ENCODE assay signal across 8 cellular contexts in the genomic region with DNA sequence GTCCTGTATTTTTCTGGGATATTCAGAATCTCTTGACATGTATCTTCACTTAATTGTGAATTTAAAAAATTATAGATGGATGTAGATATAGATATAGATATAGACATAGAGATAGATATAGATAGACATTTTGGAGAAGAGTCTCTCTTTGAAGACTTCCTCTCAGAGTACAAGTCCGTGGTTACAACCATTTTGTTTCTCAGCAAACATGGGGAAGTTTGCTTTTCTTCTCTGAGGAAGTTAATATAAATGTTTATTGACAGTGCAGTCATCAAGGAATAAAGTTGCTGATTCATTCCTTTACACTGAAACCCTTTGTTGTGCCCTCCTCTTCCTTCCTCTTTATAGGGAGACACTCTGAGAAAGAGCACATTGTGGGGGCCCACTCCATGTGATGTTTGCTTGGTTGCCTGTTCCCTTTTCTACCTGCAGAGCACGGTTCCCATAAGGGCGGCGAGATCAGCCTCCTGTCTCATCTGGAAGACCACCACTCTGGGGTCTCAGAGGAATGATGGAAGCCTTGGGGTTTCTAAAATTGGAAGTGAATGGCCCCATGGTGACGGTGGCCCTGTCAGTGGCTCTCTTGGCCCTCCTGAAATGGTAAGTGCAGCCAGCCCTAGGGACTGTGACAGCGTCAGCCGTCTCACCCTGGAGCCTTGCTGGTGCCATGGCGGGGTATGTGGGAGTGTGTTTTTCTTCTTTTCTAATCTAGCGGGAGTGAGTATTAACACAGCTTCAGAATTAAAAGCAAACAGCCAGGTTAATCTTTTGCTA. TPM values are rescaled to one million over a fixed set of nuclear protein-coding genes. Genes with fewer than 3 reads are reported as not detected.
A peak's percentile ranks its signal among the peaks of the same experiment; 100 is the strongest.
DNase-seq lines count a peak whose midpoint lies in the region; ATAC-seq and TF ChIP-seq lines count a peak whose summit lies in the region.

A gene (plus strand): TSS at position 385 of the 774 bp plus-strand sequence. CDS start 127 bp downstream, at position 512.

- peak within 1 kb of the TSS; percentile 66 for H3K27ac Mint-ChIP-seq in activated CD8-positive, alpha-beta memory T cell treated with anti-CD3 and anti-CD28 coated beads, Interleukin-2, amount 10 ng/mL, durations not matched to agents 7 days and 5 days
- H3K27ac Mint-ChIP-seq in activated naive CD8-positive, alpha-beta T cell treated with anti-CD3 and anti-CD28 coated beads, Interleukin-2, amount 10 ng/mL, durations not matched to agents 7 days and 5 days = peak within 1 kb of the TSS; percentile 51

- TF ChIP-seq EP300 in transverse colon (IDR thresholded peaks at IDR 0.05; ENCODE audit: low read depth) = no peak

- no peaks in the 10 kb centered on the region for H3K36me3 ChIP-seq in lower lobe of right lung
- H3K36me3 ChIP-seq in transverse colon = no peaks in the 10 kb centered on the region

- H3K4me3 Mint-ChIP-seq in activated CD8-positive, alpha-beta memory T cell treated with anti-CD3 and anti-CD28 coated beads, Interleukin-2, amount 10 ng/mL, durations not matched to agents 7 days and 5 days = peak within 1 kb of the TSS; percentile 40
- H3K4me3 Mint-ChIP-seq in activated naive CD8-positive, alpha-beta T cell treated with anti-CD3 and anti-CD28 coated beads, Interleukin-2, amount 10 ng/mL, durations not matched to agents 7 days and 5 days = peak within 1 kb of the TSS; percentile 39

- H3K4me3 ChIP-seq in lower lobe of right lung (peak within 1 kb of the TSS; percentile 44), transverse colon (peak within 1 kb of the TSS in 3 of 4 donors; percentile 11 to 34 (median 18))

- H3K27me3 ChIP-seq in lower lobe of right lung (ENCODE audit: low read depth) (no peaks in the 10 kb centered on the region), transverse colon (no peaks in the 10 kb centered on the region), foreskin keratinocyte (peaks cover 30% of the 10 kb centered on the region)

- CTCF ChIA-PET in activated CD8-positive, alpha-beta memory T cell treated with anti-CD3 and anti-CD28 coated beads, Interleukin-2, amount 10 ng/mL, durations not matched to agents 7 days and 5 days (lab: Charles Lee) = no interaction called here

- 30 to 32% methylated on average over 1 to 9 of the region's 9 CpGs for WGBS in transverse colon (ENCODE audit: low coverage in 1 of 2), 2 donors

- ATAC-seq in activated CD8-positive, alpha-beta memory T cell treated with anti-CD3 and anti-CD28 coated beads, Interleukin-2, amount 10 ng/mL, durations not matched to agents 7 days and 5 days = peak; percentile 42
- ATAC-seq in activated naive CD8-positive, alpha-beta T cell treated with anti-CD3 and anti-CD28 coated beads, Interleukin-2, amount 10 ng/mL, durations not matched to agents 7 days and 5 days (ENCODE audit: low read depth) = peak; percentile 39
- ATAC-seq in lower lobe of right lung = peak; percentile 84
- ATAC-seq in foreskin keratinocyte = no peak

- TF ChIP-seq CTCF in lower lobe of right lung (IDR thresholded peaks at IDR 0.05) (no peak), transverse colon (IDR thresholded peaks at IDR 0.05) (peak in 1 of 5 experiments; percentile 11), foreskin keratinocyte (conservative IDR thresholded peaks at IDR 0.05) (no peak)

- in situ Hi-C loops in KBM-7 (cut with MboI; ENCODE audit: low pct_unique_long_range_greater_than_20kb, low sequenced_read_pairs) = no loop called here
- in situ Hi-C loops in transverse colon (cut with MboI; ENCODE audit: low pct_ligation_motif_present in 1 of 4, low pct_unique_long_range_greater_than_20kb in 1 of 4, low sequenced_read_pairs in 3 of 4) = no loop called here

- DNase-seq in activated CD8-positive, alpha-beta memory T cell treated with anti-CD3 and anti-CD28 coated beads, Interleukin-2, amount 10 ng/mL, durations not matched to agents 7 days and 5 days = no peak
- no peak for DNase-seq in activated CD8-positive, alpha-beta memory T cell treated with anti-CD3 and anti-CD28 coated beads, Interleukin-2, amount 50 U/mL, for 4 hours
- peak; percentile 95 for DNase-seq in KBM-7
- no peak for DNase-seq in activated naive CD8-positive, alpha-beta T cell treated with anti-CD3 and anti-CD28 coated beads, Interleukin-2, amount 10 ng/mL, durations not matched to agents 7 days and 5 days
- DNase-seq in lower lobe of right lung = peak; percentile 65
- DNase-seq in transverse colon = peak; percentile 57
- no peak for DNase-seq in foreskin keratinocyte
- no peak for DNase-seq in erythroblast (lab: John Stamatoyannopoulos, UW)

- peaks cover 21% of the 10 kb centered on the region for H3K4me1 Mint-ChIP-seq in activated CD8-positive, alpha-beta memory T cell treated with anti-CD3 and anti-CD28 coated beads, Interleukin-2, amount 10 ng/mL, durations not matched to agents 7 days and 5 days
- H3K4me1 Mint-ChIP-seq in activated naive CD8-positive, alpha-beta T cell treated with anti-CD3 and anti-CD28 coated beads, Interleukin-2, amount 10 ng/mL, durations not matched to agents 7 days and 5 days = peaks cover 18% of the 10 kb centered on the region

- peaks cover 2% of the 10 kb centered on the region for H3K9me3 Mint-ChIP-seq in activated CD8-positive, alpha-beta memory T cell treated with anti-CD3 and anti-CD28 coated beads, Interleukin-2, amount 10 ng/mL, durations not matched to agents 7 days and 5 days (ENCODE audit: low read depth)
- H3K9me3 Mint-ChIP-seq in activated naive CD8-positive, alpha-beta T cell treated with anti-CD3 and anti-CD28 coated beads, Interleukin-2, amount 10 ng/mL, durations not matched to agents 7 days and 5 days = peaks cover 5% of the 10 kb centered on the region

- H3K36me3 Mint-ChIP-seq in activated CD8-positive, alpha-beta memory T cell treated with anti-CD3 and anti-CD28 coated beads, Interleukin-2, amount 10 ng/mL, durations not matched to agents 7 days and 5 days = peaks cover 9% of the 10 kb centered on the region
- peaks cover 4% of the 10 kb centered on the region for H3K36me3 Mint-ChIP-seq in activated naive CD8-positive, alpha-beta T cell treated with anti-CD3 and anti-CD28 coated beads, Interleukin-2, amount 10 ng/mL, durations not matched to agents 7 days and 5 days

- TF ChIP-seq POLR2A in transverse colon (IDR thresholded peaks at IDR 0.05) = peak; percentile 38
- TF ChIP-seq POLR2A in erythroblast (IDR thresholded peaks at IDR 0.05; ENCODE audit: low read length) = no peak

- H3K9me3 ChIP-seq in lower lobe of right lung (peaks cover 1% of the 10 kb centered on the region), transverse colon (peaks cover 0 to 5% of the 10 kb centered on the region in 2 donors)

- POLR2A ChIA-PET in activated naive CD8-positive, alpha-beta T cell treated with anti-CD3 and anti-CD28 coated beads, Interleukin-2, amount 10 ng/mL, durations not matched to agents 7 days and 5 days (lab: Charles Lee) = no interaction called here

- peak within 1 kb of the TSS; percentile 76 for H3K27ac ChIP-seq in lower lobe of right lung
- peak within 1 kb of the TSS; percentile 48 to 80 (median 75) for H3K27ac ChIP-seq in transverse colon
- H3K27ac ChIP-seq in foreskin keratinocyte = no peak within 1 kb of the TSS

- peaks cover 17% of the 10 kb centered on the region for H3K4me1 ChIP-seq in lower lobe of right lung
- peaks cover 0 to 22% (median 7%) of the 10 kb centered on the region in 4 donors for H3K4me1 ChIP-seq in transverse colon
- H3K4me1 ChIP-seq in foreskin keratinocyte = no peaks in the 10 kb centered on the region

- intact Hi-C loops in lower lobe of right lung (cut with DNase I) (no loop called here), transverse colon (cut with DNase I; ENCODE audit: low total_unique reads) (loop anchor here (1.0 kb wide), 1 partner anchor 36 kb away; no protein-coding TSS in a partner anchor)

- peaks cover 24% of the 10 kb centered on the region for H3K27me3 Mint-ChIP-seq in activated CD8-positive, alpha-beta memory T cell treated with anti-CD3 and anti-CD28 coated beads, Interleukin-2, amount 10 ng/mL, durations not matched to agents 7 days and 5 days
- H3K27me3 Mint-ChIP-seq in activated naive CD8-positive, alpha-beta T cell treated with anti-CD3 and anti-CD28 coated beads, Interleukin-2, amount 10 ng/mL, durations not matched to agents 7 days and 5 days = peaks cover 13% of the 10 kb centered on the region

RNA-seq across cellular contexts. Expression of the gene that starts here (rescaled TPM):
- total RNA-seq in activated CD8-positive, alpha-beta memory T cell treated with anti-CD3 and anti-CD28 coated beads, Interleukin-2, amount 10 ng/mL, durations not matched to agents 7 days and 5 days = 1 to 10 TPM; 1.7 to 3.9 TPM
- 1 to 10 TPM; 2.1 to 3.0 TPM for total RNA-seq in activated naive CD8-positive, alpha-beta T cell treated with anti-CD3 and anti-CD28 coated beads, Interleukin-2, amount 10 ng/mL, durations not matched to agents 7 days and 5 days
- total RNA-seq in lower lobe of right lung (92.6 TPM), transverse colon (10 to 100 TPM in 3 of 4 donors, 1 to 10 TPM in 1; 9.0 to 22.2 (median 14.6) TPM), foreskin keratinocyte (2.1 TPM in 2 replicates)
- polyA plus RNA-seq in foreskin keratinocyte = 1.3 and 2.8 TPM in 2 replicates

Comparison
In these comparisons a context has a peak if more than half of its experiments do, and no peak if none do; other contexts are left out.
1. DNase-seq: peak in KBM-7 (single experiment), lower lobe of right lung (single experiment) and transverse colon (single experiment); none in activated CD8-positive, alpha-beta memory T cell treated with anti-CD3 and anti-CD28 coated beads, Interleukin-2, amount 10 ng/mL, durations not matched to agents 7 days and 5 days (single experiment), activated CD8-positive, alpha-beta memory T cell treated with anti-CD3 and anti-CD28 coated beads, Interleukin-2, amount 50 U/mL, for 4 hours (single experiment), activated naive CD8-positive, alpha-beta T cell treated with anti-CD3 and anti-CD28 coated beads, Interleukin-2, amount 10 ng/mL, durations not matched to agents 7 days and 5 days (single experiment), foreskin keratinocyte (0 of 2) and erythroblast (0 of 2).